In the genomic region with DNA sequence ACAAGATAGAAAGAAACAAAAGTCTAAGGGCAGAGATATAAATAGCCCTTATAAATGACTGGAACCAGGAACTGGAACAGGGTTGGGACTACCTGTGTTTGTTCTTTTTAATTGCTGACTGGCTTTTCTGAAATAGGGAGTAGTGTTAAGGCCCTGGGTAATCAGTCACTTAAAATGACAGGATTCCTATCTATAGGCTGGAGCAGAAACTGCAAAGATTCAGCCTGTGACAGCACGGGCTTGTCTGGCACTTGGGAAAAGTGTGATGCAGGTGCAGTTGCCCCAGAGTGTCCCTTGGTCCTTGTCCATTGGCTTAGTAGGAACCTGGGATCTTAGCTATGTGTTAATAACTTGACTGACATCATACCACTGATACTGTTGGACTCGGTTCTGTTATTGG, we compare ENCODE assay signal across 20 cellular contexts.
"Had no signal": no experiment of that assay in that cellular context is flagged by ENCODE, and none has a peak within 500 bp of the region (broad histone marks: within the 10 kb centered on the region; RNA-seq: fewer than 3 reads in every experiment).

No MANE protein-coding gene starts in this region.

- H3K27me3 ChIP-seq: body of pancreas, esophagus squamous epithelium, right atrium auricular region had no signal

- H3K27me3 Mint-ChIP-seq: activated naive CD8-positive, alpha-beta T cell; type B pancreatic cell had no signal

- H3K4me1 ChIP-seq: body of pancreas, right atrium auricular region had no signal

- H3K36me3 ChIP-seq: esophagus squamous epithelium, right atrium auricular region had no signal

- H3K27ac Mint-ChIP-seq: activated CD4-positive, alpha-beta T cell treated with anti-CD3 and anti-CD28 coated beads, Interleukin-2, amount 10 ng/mL, durations not matched to agents 24 days and 14 days; activated naive CD8-positive, alpha-beta T cell; type B pancreatic cell had no signal

- H3K9me3 Mint-ChIP-seq: type B pancreatic cell had no signal

- ATAC-seq: body of pancreas had no signal

- H3K4me3 Mint-ChIP-seq: activated CD4-positive, alpha-beta T cell treated with anti-CD3 and anti-CD28 coated beads, Interleukin-2, amount 10 ng/mL, durations not matched to agents 24 days and 14 days; activated naive CD8-positive, alpha-beta T cell; naive thymus-derived CD4-positive, alpha-beta T cell; type B pancreatic cell had no signal

- H3K4me3 ChIP-seq: body of pancreas, coronary artery, esophagus squamous epithelium, right atrium auricular region, skin epidermis had no signal

- H3K36me3 Mint-ChIP-seq: type B pancreatic cell had no signal

- H3K9me3 ChIP-seq: body of pancreas, esophagus squamous epithelium, right atrium auricular region had no signal

- DNase-seq: activated CD4-positive, alpha-beta T cell treated with anti-CD3 and anti-CD28 coated beads, Interleukin-2, amount 10 ng/mL, durations not matched to agents 24 days and 14 days; activated CD4-positive, CD25-positive, alpha-beta regulatory T cell; activated CD8-positive, alpha-beta memory T cell treated with anti-CD3 and anti-CD28 coated beads for 24 hours; activated gamma-delta T cell treated with Interleukin-2 at 50 U/mL for 16 hours; amygdala; body of pancreas; caudate nucleus; esophagus squamous epithelium; hypothalamus; midbrain; naive thymus-derived CD4-positive, alpha-beta T cell; posterior cingulate gyrus; stimulated activated CD4-positive, alpha-beta T cell treated with anti-CD3 and anti-CD28 coated beads, Interleukin-4, amount 100 ng/mL, for 4 hours; stimulated activated CD8-positive, alpha-beta memory T cell treated with anti-CD3 and anti-CD28 coated beads, Interleukin-4, amount 100 ng/mL, for 48 hours; stimulated activated naive CD4-positive, alpha-beta T cell treated with Interleukin-2 at 50 U/mL for 16 hours had no signal

- H3K27ac ChIP-seq: body of pancreas, coronary artery, right atrium auricular region, skin epidermis had no signal
